ENCODE assay signal across 20 cellular contexts in genomic region chr7:92563345-92563744, GRCh38. TPM values are rescaled to one million over a fixed set of nuclear protein-coding genes. Genes with fewer than 3 reads are reported as not detected.
DNase-seq lines count a peak whose midpoint lies in the region; ATAC-seq, FAIRE-seq and TF ChIP-seq lines count a peak whose summit lies in the region.
"Had no signal": no experiment of that assay in that cellular context is flagged by ENCODE, and none has a peak within 500 bp of the region (broad histone marks: within the 10 kb centered on the region; RNA-seq: fewer than 3 reads in every experiment).

No MANE protein-coding gene starts in this region.

- no peaks in the 10 kb centered on the region for H3K4me1 Mint-ChIP-seq in activated CD4-positive, alpha-beta T cell treated with anti-CD3 and anti-CD28 coated beads for 36 hours
- H3K4me1 Mint-ChIP-seq in HFFc6 (ENCODE audit: low read depth), result peaks cover 13% of the 10 kb centered on the region
- no peaks in the 10 kb centered on the region for H3K4me1 Mint-ChIP-seq in natural killer cell treated with Interleukin-12 subunit alpha and Interleukin-12 subunit beta and Interleukin-15 and Interleukin-18, amount 100 ng/mL, for 72 hours (ENCODE audit: low read depth in 2 of 2)

- no peak for ATAC-seq in activated CD4-positive, alpha-beta T cell treated with anti-CD3 and anti-CD28 coated beads for 36 hours
- ATAC-seq in natural killer cell treated with Interleukin-12 subunit alpha and Interleukin-12 subunit beta and Interleukin-15 and Interleukin-18, amount 100 ng/mL, for 72 hours, result no peak
- no peak for ATAC-seq in GM21528 (IDR thresholded peaks at IDR 0.05; ENCODE audit: low FRiP score, unreplicated experiment)
- ATAC-seq: pancreas had no signal

- no peak for DNase-seq in activated CD4-positive, alpha-beta T cell treated with anti-CD3 and anti-CD28 coated beads for 36 hours
- DNase-seq in activated CD4-positive, alpha-beta T cell treated with anti-CD3 and anti-CD28 coated beads, Interleukin-2, amount 50 U/mL, for 4 hours, result no peak
- no peak for DNase-seq in HFFc6
- DNase-seq in dorsolateral prefrontal cortex, result no peak
- no peak for DNase-seq in natural killer cell treated with Interleukin-12 subunit alpha and Interleukin-12 subunit beta and Interleukin-15 and Interleukin-18, amount 100 ng/mL, for 72 hours (ENCODE audit: low spot score)
- DNase-seq in UCSD-AML1 (lab: John Stamatoyannopoulos, UW; ENCODE audit: unreplicated experiment), result no peak
- no peak for DNase-seq in frontal cortex (ENCODE audit: low spot score in 2 of 2)
- DNase-seq: activated CD4-positive, alpha-beta T cell treated with anti-CD3 and anti-CD28 coated beads for 4 hours; BE2C; EL; esophagus squamous epithelium; GM23248; left ventricle myocardium inferior; NCI-H1092 treated with DMSO at 0.1 percent for 48 hours; NCI-H526; pancreas; sigmoid colon; stimulated activated naive CD4-positive, alpha-beta T cell treated with Interleukin-2 at 50 U/mL for 16 hours had no signal

- intact Hi-C loops in activated CD4-positive, alpha-beta T cell treated with anti-CD3 and anti-CD28 coated beads for 36 hours (cut with DNase I, micrococcal nuclease), result no loop called here
- intact Hi-C loops in dorsolateral prefrontal cortex (cut with DNase I), result no loop called here

- no peaks in the 10 kb centered on the region for H3K27me3 Mint-ChIP-seq in activated CD4-positive, alpha-beta T cell treated with anti-CD3 and anti-CD28 coated beads for 36 hours
- H3K27me3 Mint-ChIP-seq in HFFc6 (ENCODE audit: insufficient read depth), result no peaks in the 10 kb centered on the region; the same call in 1 of the 2 replicates
- no peaks in the 10 kb centered on the region for H3K27me3 Mint-ChIP-seq in natural killer cell treated with Interleukin-12 subunit alpha and Interleukin-12 subunit beta and Interleukin-15 and Interleukin-18, amount 100 ng/mL, for 72 hours

- FAIRE-seq in frontal cortex (lab: Jason Lieb, UNC), result no peak
- FAIRE-seq: pancreas had no signal

- POLR2A ChIA-PET in activated CD4-positive, alpha-beta T cell treated with anti-CD3 and anti-CD28 coated beads for 36 hours (lab: Charles Lee), result interaction anchor here (0.6 to 1.1 kb wide), 2 partner anchors 9 to 26 kb away, joined by 3 to 6 read pairs; no protein-coding TSS in a partner anchor

- peak overlapping the region; percentile 6 for H3K27ac Mint-ChIP-seq in activated CD4-positive, alpha-beta T cell treated with anti-CD3 and anti-CD28 coated beads for 36 hours
- peak overlapping the region; percentile 40 for H3K27ac Mint-ChIP-seq in HFFc6
- H3K27ac Mint-ChIP-seq in natural killer cell treated with Interleukin-12 subunit alpha and Interleukin-12 subunit beta and Interleukin-15 and Interleukin-18, amount 100 ng/mL, for 72 hours, result peak overlapping the region; percentile 2 to 21

- H3K36me3 Mint-ChIP-seq in activated CD4-positive, alpha-beta T cell treated with anti-CD3 and anti-CD28 coated beads for 36 hours (ENCODE audit: low read depth), result peaks cover 31% of the 10 kb centered on the region
- peaks cover 30% of the 10 kb centered on the region for H3K36me3 Mint-ChIP-seq in HFFc6 (ENCODE audit: low read depth)
- peaks cover 22% of the 10 kb centered on the region for H3K36me3 Mint-ChIP-seq in natural killer cell treated with Interleukin-12 subunit alpha and Interleukin-12 subunit beta and Interleukin-15 and Interleukin-18, amount 100 ng/mL, for 72 hours

- H3K4me3 ChIP-seq in dorsolateral prefrontal cortex, result no peak overlapping the region
- H3K4me3 ChIP-seq: esophagus squamous epithelium, GM23248, left ventricle myocardium inferior, pancreas, sigmoid colon had no signal

- H3K4me3 Mint-ChIP-seq in activated CD4-positive, alpha-beta T cell treated with anti-CD3 and anti-CD28 coated beads for 36 hours, result no peak overlapping the region
- no peak overlapping the region for H3K4me3 Mint-ChIP-seq in HFFc6
- no peak overlapping the region for H3K4me3 Mint-ChIP-seq in natural killer cell treated with Interleukin-12 subunit alpha and Interleukin-12 subunit beta and Interleukin-15 and Interleukin-18, amount 100 ng/mL, for 72 hours

- H3K9me3 Mint-ChIP-seq in activated CD4-positive, alpha-beta T cell treated with anti-CD3 and anti-CD28 coated beads for 36 hours (ENCODE audit: low read depth), result no peaks in the 10 kb centered on the region
- H3K9me3 Mint-ChIP-seq in HFFc6, result no peaks in the 10 kb centered on the region
- no peaks in the 10 kb centered on the region for H3K9me3 Mint-ChIP-seq in natural killer cell treated with Interleukin-12 subunit alpha and Interleukin-12 subunit beta and Interleukin-15 and Interleukin-18, amount 100 ng/mL, for 72 hours

- H3K27ac ChIP-seq in dorsolateral prefrontal cortex, result peak overlapping the region in 49 of 59 donors; percentile 11 to 83 (median 62)
- H3K27ac ChIP-seq: 22Rv1, esophagus squamous epithelium, GM23248, left ventricle myocardium inferior, pancreas, sigmoid colon had no signal

- no peaks in the 10 kb centered on the region for H3K27me3 ChIP-seq in dorsolateral prefrontal cortex
- H3K27me3 ChIP-seq: BE2C, esophagus squamous epithelium, pancreas, sigmoid colon had no signal

- no peak for TF ChIP-seq CTCF in HFFc6 (IDR thresholded peaks at IDR 0.05)
- no peak for TF ChIP-seq CTCF in dorsolateral prefrontal cortex (IDR thresholded peaks at IDR 0.05 in 54 of 56, conservative IDR thresholded peaks at IDR 0.05 in 2 of 56; ENCODE audit: low read depth in 1 of 56, partially characterized antibody in 56 of 56)

- CTCF ChIA-PET in activated CD4-positive, alpha-beta T cell treated with anti-CD3 and anti-CD28 coated beads for 36 hours (lab: Charles Lee), result interaction anchor here (0.8 to 2.4 kb wide), 3 partner anchors 18 to 172 kb away, joined by 3 to 7 read pairs (median 4); no protein-coding TSS in a partner anchor

RNA-seq across cellular contexts. Expression of gene FAM133B, which starts 26.8 kb away (rescaled TPM):
- total RNA-seq in activated CD4-positive, alpha-beta T cell treated with anti-CD3 and anti-CD28 coated beads for 36 hours, result 10 to 100 TPM; 26.1 to 27.6 TPM
- total RNA-seq in HFFc6 (2021; fragmentation: NEBNext Ultra II Directional; extraction: Animal tissue kit (Norgen Biotek cat#: 25700)), result 10 to 100 TPM; 13.2 to 19.8 (median 17.7) TPM
- total RNA-seq in dorsolateral prefrontal cortex, result 10 to 100 TPM; 23.1 to 48.5 (median 32.7) TPM
- total RNA-seq in natural killer cell treated with Interleukin-12 subunit alpha and Interleukin-12 subunit beta and Interleukin-15 and Interleukin-18, amount 100 ng/mL, for 72 hours, result 10 to 100 TPM; 31.1 to 62.6 TPM
- 20.8 TPM for total RNA-seq in frontal cortex

RNA-seq across cellular contexts. Expression of gene RBM48, which starts 34.8 kb away (rescaled TPM):
- 10 to 100 TPM; 12.8 to 13.1 TPM for total RNA-seq in activated CD4-positive, alpha-beta T cell treated with anti-CD3 and anti-CD28 coated beads for 36 hours
- 1 to 10 TPM; 8.8 to 9.7 (median 9.4) TPM for total RNA-seq in HFFc6 (2021; fragmentation: NEBNext Ultra II Directional; extraction: Animal tissue kit (Norgen Biotek cat#: 25700))
- total RNA-seq in dorsolateral prefrontal cortex, result 10 to 100 TPM; 21.9 to 54.7 (median 35.1) TPM
- 10 to 100 TPM; 19.9 to 21.0 TPM for total RNA-seq in natural killer cell treated with Interleukin-12 subunit alpha and Interleukin-12 subunit beta and Interleukin-15 and Interleukin-18, amount 100 ng/mL, for 72 hours
- total RNA-seq in frontal cortex, result 20.0 TPM

RNA-seq across cellular contexts. Expression of gene PEX1, which starts 35.0 kb away (rescaled TPM):
- total RNA-seq in activated CD4-positive, alpha-beta T cell treated with anti-CD3 and anti-CD28 coated beads for 36 hours, result 10 to 100 TPM; 14.7 to 16.0 TPM
- total RNA-seq in HFFc6 (2021; fragmentation: NEBNext Ultra II Directional; extraction: Animal tissue kit (Norgen Biotek cat#: 25700)), result 10 to 100 TPM in 1 of 6 experiments, 1 to 10 TPM in 5; 8.4 to 10.9 (median 9.0) TPM
- 10 to 100 TPM; 15.0 to 36.6 (median 27.1) TPM for total RNA-seq in dorsolateral prefrontal cortex
- total RNA-seq in natural killer cell treated with Interleukin-12 subunit alpha and Interleukin-12 subunit beta and Interleukin-15 and Interleukin-18, amount 100 ng/mL, for 72 hours, result 10 to 100 TPM; 11.5 to 15.8 TPM
- total RNA-seq in frontal cortex, result 74.6 TPM
